ENCODE assay signal across 15 cellular contexts in the genomic region with DNA sequence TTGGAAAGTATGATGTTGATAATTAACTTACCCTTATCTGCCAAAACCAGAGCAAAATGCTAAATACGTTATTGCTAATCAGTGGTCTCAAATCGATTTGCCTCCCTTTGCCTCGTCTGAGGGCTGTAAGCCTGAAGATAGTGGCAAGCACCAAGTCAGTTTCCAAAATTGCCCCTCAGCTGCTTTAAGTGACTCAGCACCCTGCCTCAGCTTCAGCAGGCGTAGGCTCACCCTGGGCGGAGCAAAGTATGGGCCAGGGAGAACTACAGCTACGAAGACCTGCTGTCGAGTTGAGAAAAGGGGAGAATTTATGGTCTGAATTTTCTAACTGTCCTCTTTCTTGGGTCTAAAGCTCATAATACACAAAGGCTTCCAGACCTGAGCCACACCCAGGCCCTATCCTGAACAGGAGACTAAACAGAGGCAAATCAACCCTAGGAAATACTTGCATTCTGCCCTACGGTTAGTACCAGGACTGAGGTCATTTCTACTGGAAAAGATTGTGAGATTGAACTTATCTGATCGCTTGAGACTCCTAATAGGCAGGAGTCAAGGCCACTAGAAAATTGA. TPM values are rescaled to one million over a fixed set of nuclear protein-coding genes. Genes with fewer than 3 reads are reported as not detected.
DNase-seq lines count a peak whose midpoint lies in the region; ATAC-seq and TF ChIP-seq lines count a peak whose summit lies in the region.
"Had no signal": no experiment of that assay in that cellular context is flagged by ENCODE, and none has a peak within 500 bp of the region (broad histone marks: within the 10 kb centered on the region; RNA-seq: fewer than 3 reads in every experiment).

No MANE protein-coding gene starts in this region.

- no peak overlapping the region for H2AFZ ChIP-seq in fibroblast of lung (ENCODE audit: low read length)

- no peak overlapping the region for H3K27ac ChIP-seq in fibroblast of lung (ENCODE audit: insufficient read depth, low read length)
- H3K27ac ChIP-seq: 22Rv1 had no signal

- H3K9me3 Mint-ChIP-seq in progenitor cell of endocrine pancreas (ENCODE audit: low read depth): no peaks in the 10 kb centered on the region

- no peaks in the 10 kb centered on the region for H3K79me2 ChIP-seq in fibroblast of lung (ENCODE audit: control insufficient read depth, insufficient read depth, low read length)

- H3K27ac Mint-ChIP-seq in progenitor cell of endocrine pancreas: peak overlapping the region; percentile 82
- H3K27ac Mint-ChIP-seq: activated naive CD8-positive, alpha-beta T cell; dendritic cell treated with granulocyte-macrophage colony-stimulating factor and Interleukin-4, amounts not matched to agents 40 ng/mL and 50 ng/mL, for 4 days had no signal

- peak overlapping the region; percentile 37 for H3K4me3 Mint-ChIP-seq in progenitor cell of endocrine pancreas (ENCODE audit: low read depth)
- H3K4me3 Mint-ChIP-seq: activated naive CD8-positive, alpha-beta T cell; dendritic cell treated with granulocyte-macrophage colony-stimulating factor and Interleukin-4, amounts not matched to agents 40 ng/mL and 50 ng/mL, for 4 days had no signal

- H3K4me3 ChIP-seq in fibroblast of lung (replicated peaks in 1 of 4; ENCODE audit: control extremely low read depth in 1 of 4, insufficient read depth in 1 of 4, low read depth in 3 of 4, low read length in 4 of 4): no peak overlapping the region
- H3K4me3 ChIP-seq: lung had no signal

- H3K27me3 ChIP-seq in fibroblast of lung (ENCODE audit: control insufficient read depth, insufficient read depth, low read length): no peaks in the 10 kb centered on the region

- H3K36me3 ChIP-seq in fibroblast of lung (ENCODE audit: control insufficient read depth, insufficient read depth, low read length): no peaks in the 10 kb centered on the region

- no peaks in the 10 kb centered on the region for H3K9me3 ChIP-seq in fibroblast of lung (ENCODE audit: control insufficient read depth, insufficient read depth, low read depth, low read length)

- H3K36me3 Mint-ChIP-seq in progenitor cell of endocrine pancreas (ENCODE audit: insufficient read depth): peaks cover 13% of the 10 kb centered on the region

- peak; percentile 11 for DNase-seq in DMS 273 (lab: John Stamatoyannopoulos, UW; ENCODE audit: unreplicated experiment)
- no peak for DNase-seq in DMS 273 treated with DMSO at 0.1 percent for 48 hours (lab: John Stamatoyannopoulos, UW)
- DNase-seq in OCI-M2 (lab: John Stamatoyannopoulos, UW; ENCODE audit: unreplicated experiment): peak; percentile 68
- peak; percentile 19 to 20 for DNase-seq in fibroblast of lung (ENCODE audit: low read depth in 2 of 2)
- no peak for DNase-seq in progenitor cell of endocrine pancreas (ENCODE audit: low spot score, unreplicated experiment)
- DNase-seq in NCI-H345 treated with DMSO at 0.1 percent for 48 hours (lab: John Stamatoyannopoulos, UW; ENCODE audit: unreplicated experiment): no peak
- DNase-seq: activated CD4-positive, alpha-beta T cell treated with anti-CD3 and anti-CD28 coated beads, Interleukin-2, amount 50 U/mL, for 48 hours; DMS153; NCI-H1417 had no signal

- H3K4me1 ChIP-seq in fibroblast of lung (ENCODE audit: control insufficient read depth, extremely low read depth, insufficient read depth, low read length): no peaks in the 10 kb centered on the region

- H3K9ac ChIP-seq in fibroblast of lung (ENCODE audit: insufficient read depth, low read length): no peak overlapping the region

- TF ChIP-seq CTCF in fibroblast of lung (conservative IDR thresholded peaks at IDR 0.05 in 1 of 2, IDR thresholded peaks at IDR 0.05 in 1 of 2; ENCODE audit: low read depth in 1 of 2, low read length in 2 of 2): no peak
- TF ChIP-seq CTCF in progenitor cell of endocrine pancreas (IDR thresholded peaks at IDR 0.05; ENCODE audit: unreplicated experiment): no peak

- H3K4me1 Mint-ChIP-seq in progenitor cell of endocrine pancreas (ENCODE audit: low read depth): peaks cover 25% of the 10 kb centered on the region

- ATAC-seq in HG02840 (IDR thresholded peaks at IDR 0.05; ENCODE audit: low FRiP score, unreplicated experiment): no peak
- ATAC-seq in HG03175 (IDR thresholded peaks at IDR 0.05; ENCODE audit: unreplicated experiment): no peak

- H3K27me3 Mint-ChIP-seq in progenitor cell of endocrine pancreas: no peaks in the 10 kb centered on the region
- H3K27me3 Mint-ChIP-seq: activated naive CD8-positive, alpha-beta T cell; dendritic cell treated with granulocyte-macrophage colony-stimulating factor and Interleukin-4, amounts not matched to agents 40 ng/mL and 50 ng/mL, for 4 days had no signal

- H3K4me2 ChIP-seq in fibroblast of lung (ENCODE audit: extremely low read depth, insufficient read depth, low read length): no peak overlapping the region

- H4K20me1 ChIP-seq in fibroblast of lung (ENCODE audit: control insufficient read depth, extremely low read depth, insufficient read depth, low read length): no peaks in the 10 kb centered on the region

RNA-seq across cellular contexts. Expression of gene DCUN1D1, which starts 59.7 kb away (rescaled TPM):
- total RNA-seq in fibroblast of lung (26.6 and 27.5 TPM in 2 replicates), progenitor cell of endocrine pancreas (64.6 and 66.1 TPM in 2 replicates)
- 27.7 and 31.0 TPM in 2 replicates for polyA plus RNA-seq in fibroblast of lung
- polyA plus RNA-seq in fibroblast of lung (2012): 18.1 and 18.8 TPM in 2 replicates
- polyA minus RNA-seq in fibroblast of lung (ENCODE audit: low replicate concordance): 0.22 and 0.90 TPM in 2 replicates

Comparison
In these comparisons a context has a peak if more than half of its experiments do, and no peak if none do; other contexts are left out.
1. DNase-seq: peak in DMS 273 (single experiment), OCI-M2 (single experiment) and fibroblast of lung (2 of 2); none in DMS 273 treated with DMSO at 0.1 percent for 48 hours (single experiment), progenitor cell of endocrine pancreas (single experiment) and NCI-H345 treated with DMSO at 0.1 percent for 48 hours (single experiment).